21 cellular contexts compared by ENCODE assay signal in genomic region chr16:27980919-27981670, GRCh38.
DNase-seq lines count a peak whose midpoint lies in the region; ATAC-seq and TF ChIP-seq lines count a peak whose summit lies in the region.
"Had no signal": no experiment of that assay in that cellular context is flagged by ENCODE, and none has a peak within 500 bp of the region (broad histone marks: within the 10 kb centered on the region; RNA-seq: fewer than 3 reads in every experiment).

No MANE protein-coding gene starts in this region.

- no peak overlapping the region for H3K4me3 ChIP-seq in MG63
- H3K4me3 ChIP-seq in body of pancreas = no peak overlapping the region
- no peak overlapping the region for H3K4me3 ChIP-seq in left lung
- H3K4me3 ChIP-seq: breast epithelium, HAP-1, suprapubic skin, vagina had no signal

- intact Hi-C loops in body of pancreas (cut with DNase I) = no loop called here
- intact Hi-C loops in left lung (cut with DNase I) = no loop called here

- H3K36me3 ChIP-seq in MG63 (no peaks in the 10 kb centered on the region), body of pancreas (replicated peaks in 1 of 2; ENCODE audit: insufficient read depth in 1 of 2, low read depth in 2 of 2) (no peaks in the 10 kb centered on the region), left lung (no peaks in the 10 kb centered on the region)
- H3K36me3 ChIP-seq: breast epithelium, HAP-1, suprapubic skin, vagina had no signal

- no peak for ATAC-seq in GM19395 (IDR thresholded peaks at IDR 0.05; ENCODE audit: unreplicated experiment)
- ATAC-seq in body of pancreas = no peak
- ATAC-seq in left lung = no peak
- ATAC-seq: left colon; stimulated activated memory B cell treated with anti-CD40 and anti-IgM and Interleukin-4, amounts not matched to agents 10 μg/mL and 1 μg/mL and 100 μg/mL, for 72 hours had no signal

- no peak for TF ChIP-seq POLR2A in body of pancreas (IDR thresholded peaks at IDR 0.05)

- no peaks in the 10 kb centered on the region for H3K4me1 ChIP-seq in body of pancreas
- no peaks in the 10 kb centered on the region for H3K4me1 ChIP-seq in left lung
- H3K4me1 ChIP-seq: breast epithelium, HAP-1, suprapubic skin, vagina had no signal

- H3K9me3 ChIP-seq in MG63 = peaks cover 5% of the 10 kb centered on the region; the same call in 1 of the 2 replicates
- H3K9me3 ChIP-seq in body of pancreas = no peaks in the 10 kb centered on the region
- no peaks in the 10 kb centered on the region for H3K9me3 ChIP-seq in left lung
- H3K9me3 ChIP-seq: breast epithelium, HAP-1, suprapubic skin, vagina had no signal

- in situ Hi-C loops in ACHN (cut with HindIII; ENCODE audit: low pct_ligation_motif_present, low pct_unique_long_range_greater_than_20kb, low sequenced_read_pairs) = no loop called here

- 36 to 38% methylated on average over 8 to 9 of the region's 9 CpGs for WGBS in body of pancreas, 2 donors

- no peak overlapping the region for H3K27ac ChIP-seq in body of pancreas
- H3K27ac ChIP-seq in left lung = no peak overlapping the region
- H3K27ac ChIP-seq: breast epithelium, parathyroid adenoma, suprapubic skin, vagina had no signal

- TF ChIP-seq CTCF in body of pancreas (IDR thresholded peaks at IDR 0.05) (no peak), left lung (IDR thresholded peaks at IDR 0.05) (no peak)

- H3K27me3 ChIP-seq in MG63 (no peaks in the 10 kb centered on the region), body of pancreas (no peaks in the 10 kb centered on the region), left lung (peaks cover 0 to 29% of the 10 kb centered on the region in 2 donors)
- H3K27me3 ChIP-seq: suprapubic skin, vagina had no signal

- peak; percentile 8 for DNase-seq in ACHN
- DNase-seq in MG63 = peak; percentile 81
- peak; percentile 75 for DNase-seq in NCI-H82 (lab: John Stamatoyannopoulos, UW)
- DNase-seq in mesenteric fat pad (ENCODE audit: low spot score) = peak; percentile 18
- no peak for DNase-seq in HuH-7 (ENCODE audit: low spot score)
- no peak for DNase-seq in body of pancreas
- DNase-seq in left lung = no peak
- DNase-seq: activated CD4-positive, alpha-beta T cell treated with anti-CD3 and anti-CD28 coated beads, Interleukin-2, amount 50 U/mL, for 4 hours; activated gamma-delta T cell; midbrain; MM.1S; NCI-H146; stimulated activated CD4-positive, alpha-beta T cell treated with anti-CD3 and anti-CD28 coated beads, Interleukin-1b, Interleukin-23, amount 100 ng/mL, for 48 hours had no signal

Comparison
In these comparisons a context has a peak if more than half of its experiments do, and no peak if none do; other contexts are left out.
1. DNase-seq: peak in ACHN (single experiment), MG63 (single experiment), NCI-H82 (single experiment) and mesenteric fat pad (single experiment); none in HuH-7 (single experiment), body of pancreas (0 of 4) and left lung (0 of 2).